8 cellular contexts compared by ENCODE assay signal in genomic region chr11:17276236-17277023, GRCh38. TPM values are rescaled to one million over a fixed set of nuclear protein-coding genes. Genes with fewer than 3 reads are reported as not detected.
DNase-seq lines count a peak whose midpoint lies in the region; ATAC-seq, FAIRE-seq and TF ChIP-seq lines count a peak whose summit lies in the region.

Gene NUCB2 (plus strand): TSS chr11:17276739. CDS start chr11:17295324, 18,585 bp downstream.

- in situ Hi-C loops in astrocyte of the cerebellum (cut with HindIII; ENCODE audit: low sequenced_read_pairs) = no loop called here

- WGBS in aorta, 2 donors = 1% methylated on average over 37 to 75 of the region's 75 CpGs

- no peak for TF ChIP-seq CTCF in astrocyte of the cerebellum (IDR thresholded peaks at IDR 0.05; ENCODE audit: low read depth, low read length, missing control alignments)

- H3K27ac ChIP-seq in rectal smooth muscle tissue (ENCODE audit: low read depth, low read length) = peak within 1 kb of the TSS; percentile 91
- peak within 1 kb of the TSS; percentile 62 to 92 for H3K27ac ChIP-seq in aorta (ENCODE audit: low read depth in 1 of 2, low read length in 2 of 2)

- H3K36me3 ChIP-seq in rectal smooth muscle tissue (ENCODE audit: control insufficient read depth, insufficient read depth, low read length) (no peaks in the 10 kb centered on the region), aorta (ENCODE audit: control insufficient read depth in 1 of 2, insufficient read depth in 2 of 2, low read length in 1 of 2) (no peaks in the 10 kb centered on the region)

- FAIRE-seq in GM18507 (lab: Jason Lieb, UNC) = peak; percentile 88

- peak within 1 kb of the TSS; percentile 97 for H3K9ac ChIP-seq in rectal smooth muscle tissue (ENCODE audit: low read length)

- intact Hi-C loops in aorta (cut with DNase I) = loop anchor here (5.0 to 10.0 kb wide), 3 partner anchors 69 to 202 kb away; partner anchors contain the start of genes PIK3C2A (in 2 of the 2) and RPS13 (in 2 of the 2)

- no peaks in the 10 kb centered on the region for H3K9me3 ChIP-seq in aorta (ENCODE audit: control insufficient read depth, low read length)

- peaks cover 3% of the 10 kb centered on the region for H3K4me1 ChIP-seq in rectal smooth muscle tissue (ENCODE audit: control insufficient read depth, insufficient read depth, low read length)
- no peaks in the 10 kb centered on the region for H3K4me1 ChIP-seq in aorta (ENCODE audit: control insufficient read depth in 1 of 2, insufficient read depth in 2 of 2, low read length in 2 of 2)

- ATAC-seq in HG02981 (IDR thresholded peaks at IDR 0.05; ENCODE audit: unreplicated experiment) (peak; percentile 99), aorta (ENCODE audit: low FRiP score) (peak; percentile 100)

- H3K4me3 ChIP-seq in astrocyte of the cerebellum (ENCODE audit: low read depth, low read length) (peak within 1 kb of the TSS; percentile 81), rectal smooth muscle tissue (ENCODE audit: low read length) (peak within 1 kb of the TSS; percentile 91), aorta (ENCODE audit: low read length in 2 of 2) (peak within 1 kb of the TSS; percentile 61 to 78)

- DNase-seq in GM18507 (ENCODE audit: extremely low spot score, insufficient read length, low read depth) = peak; percentile 95
- peak; percentile 90 for DNase-seq in NCI-H2029 treated with DMSO at 0.1 percent for 48 hours (lab: John Stamatoyannopoulos, UW)
- peak; percentile 95 for DNase-seq in T-helper 9 cell
- peak; percentile 83 for DNase-seq in astrocyte of the cerebellum (ENCODE audit: low read depth)
- peak; percentile 97 for DNase-seq in hepatic stellate cell (ENCODE audit: low spot score)
- peak; percentile 98 to 99 for DNase-seq in aorta

- H3K27me3 ChIP-seq in rectal smooth muscle tissue (ENCODE audit: control insufficient read depth, insufficient read depth, low read length) (no peaks in the 10 kb centered on the region), aorta (ENCODE audit: control insufficient read depth in 1 of 2, insufficient read depth in 2 of 2, low read length in 1 of 2) (no peaks in the 10 kb centered on the region)

RNA-seq across cellular contexts. Expression of gene NUCB2, which starts in this region (rescaled TPM):
- total RNA-seq in aorta = 100 to 1,000 TPM; 108 to 130 TPM
- 100 to 1,000 TPM; 119 to 121 TPM for polyA plus RNA-seq in aorta

Comparison
In these comparisons a context has a peak if more than half of its experiments do, and no peak if none do; other contexts are left out.
1. Peak in every context shown above with its lines: DNase-seq, ATAC-seq, H3K4me3 ChIP-seq and H3K27ac ChIP-seq.